14 cellular contexts compared by ENCODE assay signal in genomic region chr5:139386039-139386438, GRCh38. TPM values are rescaled to one million over a fixed set of nuclear protein-coding genes. Genes with fewer than 3 reads are reported as not detected.
DNase-seq lines count a peak whose midpoint lies in the region; ATAC-seq, FAIRE-seq and TF ChIP-seq lines count a peak whose summit lies in the region.
"Had no signal": no experiment of that assay in that cellular context is flagged by ENCODE, and none has a peak within 500 bp of the region (broad histone marks: within the 10 kb centered on the region; RNA-seq: fewer than 3 reads in every experiment).

No MANE protein-coding gene starts in this region.

- H3K36me3 ChIP-seq in BLaER1 treated with 17β-estradiol and CSF1 and Interleukin-3, amounts not matched to agents 10 nM and 100 nM: peaks cover 0 to 11% (median 0%) of the 10 kb centered on the region in 11 experiments; a peak in 5 of 22 replicates
- H3K36me3 ChIP-seq in HEK293 (ENCODE audit: control insufficient read depth in 2 of 2, insufficient read depth in 1 of 2, low read length in 2 of 2) (no peaks in the 10 kb centered on the region), SU-DHL-6 (ENCODE audit: low read length) (no peaks in the 10 kb centered on the region), HepG2 (replicated peaks in 1 of 2; ENCODE audit: control insufficient read depth in 1 of 2, insufficient read depth in 2 of 2, low read length in 2 of 2) (no peaks in the 10 kb centered on the region)
- H3K36me3 ChIP-seq: pancreas had no signal

- CTCF ChIA-PET in HEK293 (lab: Yijun Ruan, JAX) (interaction anchor here (1.6 kb wide), 1 partner anchor 100 kb away, joined by 3 read pairs; no protein-coding TSS in a partner anchor), HepG2 (lab: Yijun Ruan, JAX; ENCODE audit: low intra/inter-chr PET ratio, low total read pairs) (interaction anchor here (1.3 to 1.9 kb wide), 2 partner anchors 16 to 128 kb away, joined by 4 to 6 read pairs; no protein-coding TSS in a partner anchor)

- H3K27me3 ChIP-seq in BLaER1 treated with 17β-estradiol and CSF1 and Interleukin-3, amounts not matched to agents 10 nM and 100 nM: no peaks in the 10 kb centered on the region
- H3K27me3 ChIP-seq in SU-DHL-6 (ENCODE audit: low read length) (no peaks in the 10 kb centered on the region), HepG2 (ENCODE audit: control insufficient read depth in 1 of 2, insufficient read depth in 2 of 2, low read length in 2 of 2) (no peaks in the 10 kb centered on the region; a peak in 1 of 5 replicates)
- H3K27me3 ChIP-seq: hepatocyte, pancreas had no signal

- BruUV-seq in HepG2 (replicated peaks; lab: Mats Ljungman, UMichigan): no TSS peak

- H3K9me3 ChIP-seq in BLaER1 treated with 17β-estradiol and CSF1 and Interleukin-3, amounts not matched to agents 10 nM and 100 nM (replicated peaks in 1 of 11): no peaks in the 10 kb centered on the region
- H3K9me3 ChIP-seq in HEK293 (ENCODE audit: control insufficient read depth, insufficient read depth, low read depth, low read length): no peaks in the 10 kb centered on the region
- no peaks in the 10 kb centered on the region for H3K9me3 ChIP-seq in SU-DHL-6 (ENCODE audit: insufficient read depth, low read length)
- no peaks in the 10 kb centered on the region for H3K9me3 ChIP-seq in HepG2 (ENCODE audit: low read length)
- H3K9me3 ChIP-seq: pancreas had no signal

- POLR2A ChIA-PET in HEK293 (lab: Yijun Ruan, JAX): interaction anchor here (1.1 to 1.6 kb wide), 2 partner anchors 13 to 44 kb away, joined by 3 to 4 read pairs; partner anchors contain the start of gene PAIP2
- POLR2A ChIA-PET in HepG2 (lab: Yijun Ruan, JAX): interaction anchor here (3.0 kb wide), 1 partner anchor 44 kb away, joined by 12 read pairs; the partner anchor contains the start of gene PAIP2

- peaks cover 54% of the 10 kb centered on the region for H3F3A ChIP-seq in SU-DHL-6 (ENCODE audit: insufficient read depth)

- H3K4me1 ChIP-seq in BLaER1 treated with 17β-estradiol and CSF1 and Interleukin-3, amounts not matched to agents 10 nM and 100 nM: peaks cover 83 to 100% (median 95%) of the 10 kb centered on the region in 10 experiments
- H3K4me1 ChIP-seq in HEK293 (ENCODE audit: control insufficient read depth, insufficient read depth, low read length) (no peaks in the 10 kb centered on the region), HepG2 (ENCODE audit: insufficient read depth, low read length) (peaks cover 81% of the 10 kb centered on the region)

- TF ChIP-seq CTCF in HEK293 (tag by site-specific recombination; IDR thresholded peaks at IDR 0.05) (no peak), SU-DHL-6 (IDR thresholded peaks at IDR 0.05; ENCODE audit: insufficient read depth, low read length, poor library complexity, severe bottlenecking) (no peak), HepG2 (CRISPR knock-in tag; IDR thresholded peaks at IDR 0.05) (no peak)

- peaks cover 0 to 11% (median 0%) of the 10 kb centered on the region in 11 experiments; a peak in 3 of 22 replicates for H4K20me1 ChIP-seq in BLaER1 treated with 17β-estradiol and CSF1 and Interleukin-3, amounts not matched to agents 10 nM and 100 nM
- H4K20me1 ChIP-seq in SU-DHL-6 (ENCODE audit: low read depth, low read length): no peaks in the 10 kb centered on the region
- no peaks in the 10 kb centered on the region for H4K20me1 ChIP-seq in HepG2 (ENCODE audit: insufficient read depth, low read length)

- peak overlapping the region in 9 of 11 experiments; percentile 80 to 100 (median 99); a peak in 17 of 22 replicates for H3K27ac ChIP-seq in BLaER1 treated with 17β-estradiol and CSF1 and Interleukin-3, amounts not matched to agents 10 nM and 100 nM
- H3K27ac ChIP-seq in HEK293 (ENCODE audit: extremely low read depth, low read depth, low read length) (no peak overlapping the region), SU-DHL-6 (ENCODE audit: low read depth, low read length) (peak overlapping the region; percentile 50), HepG2 (ENCODE audit: extremely low read length, insufficient read depth, low read length) (no peak overlapping the region)
- H3K27ac ChIP-seq: hepatocyte had no signal

- no peak for DNase-seq in HepG2 (ENCODE audit: low spot score)
- DNase-seq in NCI-H446 (lab: John Stamatoyannopoulos, UW): no peak
- DNase-seq in head of caudate nucleus: no peak
- DNase-seq: activated CD8-positive, alpha-beta memory T cell treated with anti-CD3 and anti-CD28 coated beads, Interleukin-2, amount 50 U/mL, for 48 hours; effector CD8-positive, alpha-beta T cell; NCI-H187 treated with DMSO at 0.1 percent for 48 hours; NK-92 treated with Interleukin-12 subunit alpha and Interleukin-12 subunit beta, amount 100 ng/mL, for 24 hours had no signal

- H3K9me2 ChIP-seq in SU-DHL-6 (replicated peaks; ENCODE audit: insufficient read depth, low read length): no peaks in the 10 kb centered on the region

- in situ Hi-C loops in HepG2 (cut with HindIII; ENCODE audit: extremely low pct_ligation_motif_present, low pct_unique_long_range_greater_than_20kb): no loop called here

- no peak for TF ChIP-seq POLR2A in HepG2 (IDR thresholded peaks at IDR 0.05; ENCODE audit: insufficient read depth in 1 of 2, low read depth in 2 of 2, low read length in 2 of 2)

- H2AFZ ChIP-seq in SU-DHL-6 (ENCODE audit: low read depth, low read length, severe bottlenecking): no peak overlapping the region
- no peak overlapping the region for H2AFZ ChIP-seq in HepG2 (ENCODE audit: low read length)
- H2AFZ ChIP-seq: hepatocyte had no signal

- peak overlapping the region in 7 of 10 experiments; percentile 63 to 81 (median 76); a peak in 13 of 20 replicates for H3K4me3 ChIP-seq in BLaER1 treated with 17β-estradiol and CSF1 and Interleukin-3, amounts not matched to agents 10 nM and 100 nM
- H3K4me3 ChIP-seq in HEK293 (ENCODE audit: low read depth, low read length): no peak overlapping the region
- no peak overlapping the region for H3K4me3 ChIP-seq in SU-DHL-6 (ENCODE audit: insufficient read depth, low read length, poor library complexity, severe bottlenecking)
- no peak overlapping the region for H3K4me3 ChIP-seq in HepG2 (replicated peaks in 1 of 3; ENCODE audit: insufficient read depth in 1 of 3, low read depth in 2 of 3, low read length in 3 of 3)
- H3K4me3 ChIP-seq: hepatocyte had no signal

- peaks cover 12% of the 10 kb centered on the region for H3K79me2 ChIP-seq in SU-DHL-6 (ENCODE audit: insufficient read depth, low read length)
- H3K79me2 ChIP-seq in HepG2 (ENCODE audit: insufficient read depth, low read length): peaks cover 16% of the 10 kb centered on the region
- H3K79me2 ChIP-seq: hepatocyte had no signal

- H3K9ac ChIP-seq in BLaER1 treated with 17β-estradiol and CSF1 and Interleukin-3, amounts not matched to agents 10 nM and 100 nM: peak overlapping the region in 8 of 11 experiments; percentile 91 to 98 (median 96); a peak in 17 of 22 replicates
- H3K9ac ChIP-seq in SU-DHL-6 (ENCODE audit: low read length) (no peak overlapping the region), HepG2 (ENCODE audit: insufficient read depth, low read depth, low read length) (no peak overlapping the region)

- TF ChIP-seq EP300 in HepG2 (IDR thresholded peaks at IDR 0.05; ENCODE audit: low read depth in 2 of 2, low read length in 2 of 2) (no peak), HepG2 (CRISPR knock-in tag; IDR thresholded peaks at IDR 0.05; ENCODE audit: borderline replicate concordance) (no peak)

- intact Hi-C loops in HepG2 (cut with micrococcal nuclease; ENCODE audit: unreplicated experiment): no loop called here
- intact Hi-C loops in head of caudate nucleus (cut with DNase I): no loop called here

- peak overlapping the region; percentile 90 to 99 (median 97) for H3K4me2 ChIP-seq in BLaER1 treated with 17β-estradiol and CSF1 and Interleukin-3, amounts not matched to agents 10 nM and 100 nM
- H3K4me2 ChIP-seq in SU-DHL-6 (ENCODE audit: low read depth, low read length, poor library complexity, severe bottlenecking): no peak overlapping the region
- peak overlapping the region; percentile 92 for H3K4me2 ChIP-seq in HepG2 (ENCODE audit: low read depth, low read length)
- H3K4me2 ChIP-seq: hepatocyte had no signal

- no peak for ATAC-seq in HepG2
- ATAC-seq in HG02623 (IDR thresholded peaks at IDR 0.05; ENCODE audit: unreplicated experiment): no peak
- no peak for ATAC-seq in HG02678 (IDR thresholded peaks at IDR 0.05; ENCODE audit: unreplicated experiment)

- peak; percentile 86 for FAIRE-seq in HepG2 (lab: Jason Lieb, UNC)
- FAIRE-seq: pancreas had no signal

- TF ChIP-seq RAD21 in HepG2 (CRISPR knock-in tag; IDR thresholded peaks at IDR 0.05): no peak

- 13% methylated on average over 4 of the region's 5 CpGs for WGBS in HepG2 (ENCODE audit: low lambda C conversion rate)

RNA-seq across cellular contexts. Expression of gene SLC23A1, which starts 2.9 kb away (rescaled TPM):
- total RNA-seq in HepG2 (2016; rRNA removed; fragmentation: Illumina TruSeq; extraction: Trizol): 3.6 and 6.6 TPM in 2 replicates
- 7.0 and 8.2 TPM in 2 replicates for total RNA-seq in HepG2 (2016; cell fraction: cytosol; rRNA removed; fragmentation: Illumina TruSeq; extraction: Trizol; ENCODE audit: low read depth)
- total RNA-seq in HepG2 (2016; cell fraction: insoluble cytoplasmic fraction; rRNA removed; fragmentation: Illumina TruSeq; extraction: Trizol): 3.7 and 9.0 TPM in 2 replicates
- 4.6 and 5.2 TPM in 2 replicates for total RNA-seq in HepG2 (2016; cell fraction: membrane; rRNA removed; fragmentation: Illumina TruSeq; extraction: Trizol)
- 5.5 and 7.9 TPM in 2 replicates for total RNA-seq in HepG2 (2016; cell fraction: nucleus; rRNA removed; fragmentation: Illumina TruSeq; extraction: Trizol)
- polyA plus RNA-seq in HepG2 (2011; rRNA removed): 6.0 and 7.0 TPM in 2 replicates
- polyA plus RNA-seq in HepG2 (2011; cell fraction: cytosol; rRNA removed): 5.9 and 7.1 TPM in 2 replicates
- polyA plus RNA-seq in HepG2 (2011; cell fraction: nucleus; rRNA removed): 24.2 and 29.4 TPM in 2 replicates
- 6.4 and 9.0 TPM in 2 replicates for polyA plus RNA-seq in HepG2 (2012)
- polyA plus RNA-seq in HepG2 (2016; cell fraction: cytosol; fragmentation: Illumina TruSeq; extraction: Trizol; ENCODE audit: low read depth): 2.3 and 2.4 TPM in 2 replicates
- polyA plus RNA-seq in HepG2 (2016; cell fraction: insoluble cytoplasmic fraction; fragmentation: Illumina TruSeq; extraction: Trizol; ENCODE audit: low read depth): 4.0 and 4.3 TPM in 2 replicates
- polyA plus RNA-seq in HepG2 (2016; cell fraction: membrane; fragmentation: Illumina TruSeq; extraction: Trizol; ENCODE audit: low read depth): 4.3 and 5.1 TPM in 2 replicates
- 13.5 and 13.8 TPM in 2 replicates for polyA plus RNA-seq in HepG2 (2016; cell fraction: nucleus; fragmentation: Illumina TruSeq; extraction: Trizol; ENCODE audit: insufficient read depth, low read depth)
- 30.0 and 58.9 TPM in 2 replicates for polyA minus RNA-seq in HepG2 (2011; rRNA and poly(A)+ RNA removed; ENCODE audit: low replicate concordance)
- polyA minus RNA-seq in HepG2 (2011; cell fraction: cytosol; rRNA and poly(A)+ RNA removed): 3.8 and 7.7 TPM in 2 replicates
- 7.5 and 12.6 TPM in 2 replicates for polyA minus RNA-seq in HepG2 (2011; cell fraction: nucleus; rRNA and poly(A)+ RNA removed)

RNA-seq across cellular contexts. Expression of gene MZB1, which starts 3.7 kb away (rescaled TPM):
- total RNA-seq in HepG2 (2016; rRNA removed; fragmentation: Illumina TruSeq; extraction: Trizol): 0.27 and 0.31 TPM in 2 replicates
- 0.44 TPM in 1 of 2 replicates, not detected in the other for total RNA-seq in HepG2 (2016; cell fraction: cytosol; rRNA removed; fragmentation: Illumina TruSeq; extraction: Trizol; ENCODE audit: low read depth)
- 0.22 TPM in 1 of 2 replicates, not detected in the other for total RNA-seq in HepG2 (2016; cell fraction: insoluble cytoplasmic fraction; rRNA removed; fragmentation: Illumina TruSeq; extraction: Trizol)
- 0.34 TPM in 1 of 2 replicates, not detected in the other for total RNA-seq in HepG2 (2016; cell fraction: membrane; rRNA removed; fragmentation: Illumina TruSeq; extraction: Trizol)
- 0.47 TPM in 1 of 2 replicates, not detected in the other for total RNA-seq in HepG2 (2016; cell fraction: nucleus; rRNA removed; fragmentation: Illumina TruSeq; extraction: Trizol)
- 0.35 and 0.40 TPM in 2 replicates for polyA plus RNA-seq in HepG2 (2011; rRNA removed)
- polyA plus RNA-seq in HepG2 (2011; cell fraction: cytosol; rRNA removed): 0.20 and 0.21 TPM in 2 replicates
- 1.2 and 1.6 TPM in 2 replicates for polyA plus RNA-seq in HepG2 (2011; cell fraction: nucleus; rRNA removed)
- polyA plus RNA-seq in HepG2 (2012): 0.19 and 0.21 TPM in 2 replicates
- not detected in 2 replicates for polyA plus RNA-seq in HepG2 (2016; cell fraction: cytosol; fragmentation: Illumina TruSeq; extraction: Trizol; ENCODE audit: low read depth)
- polyA plus RNA-seq in HepG2 (2016; cell fraction: insoluble cytoplasmic fraction; fragmentation: Illumina TruSeq; extraction: Trizol; ENCODE audit: low read depth): not detected in 2 replicates
- polyA plus RNA-seq in HepG2 (2016; cell fraction: membrane; fragmentation: Illumina TruSeq; extraction: Trizol; ENCODE audit: low read depth): not detected in 2 replicates
- polyA plus RNA-seq in HepG2 (2016; cell fraction: nucleus; fragmentation: Illumina TruSeq; extraction: Trizol; ENCODE audit: insufficient read depth, low read depth): not detected in 2 replicates
- 1.6 and 4.8 TPM in 2 replicates for polyA minus RNA-seq in HepG2 (2011; rRNA and poly(A)+ RNA removed; ENCODE audit: low replicate concordance)
- polyA minus RNA-seq in HepG2 (2011; cell fraction: cytosol; rRNA and poly(A)+ RNA removed): not detected in 2 replicates
- polyA minus RNA-seq in HepG2 (2011; cell fraction: nucleus; rRNA and poly(A)+ RNA removed): 1.0 and 3.2 TPM in 2 replicates
- total RNA-seq: hepatocyte had no signal

RNA-seq across cellular contexts. Expression of gene PROB1, which starts 8.9 kb away (rescaled TPM):
- 0.28 and 0.69 TPM in 2 replicates for total RNA-seq in HepG2 (2016; rRNA removed; fragmentation: Illumina TruSeq; extraction: Trizol)
- total RNA-seq in HepG2 (2016; cell fraction: cytosol; rRNA removed; fragmentation: Illumina TruSeq; extraction: Trizol; ENCODE audit: low read depth): not detected in 2 replicates
- total RNA-seq in HepG2 (2016; cell fraction: insoluble cytoplasmic fraction; rRNA removed; fragmentation: Illumina TruSeq; extraction: Trizol): 0.18 and 0.63 TPM in 2 replicates
- total RNA-seq in HepG2 (2016; cell fraction: membrane; rRNA removed; fragmentation: Illumina TruSeq; extraction: Trizol): 0.09 and 0.10 TPM in 2 replicates
- 0.72 and 0.96 TPM in 2 replicates for total RNA-seq in HepG2 (2016; cell fraction: nucleus; rRNA removed; fragmentation: Illumina TruSeq; extraction: Trizol)
- 1.1 and 1.9 TPM in 2 replicates for polyA plus RNA-seq in HepG2 (2011; rRNA removed)
- polyA plus RNA-seq in HepG2 (2011; cell fraction: cytosol; rRNA removed): 0.81 and 0.99 TPM in 2 replicates
- 10.6 and 11.1 TPM in 2 replicates for polyA plus RNA-seq in HepG2 (2011; cell fraction: nucleus; rRNA removed)
- 1.7 and 2.2 TPM in 2 replicates for polyA plus RNA-seq in HepG2 (2012)
- 0.06 and 0.07 TPM in 2 replicates for polyA plus RNA-seq in HepG2 (2016; cell fraction: cytosol; fragmentation: Illumina TruSeq; extraction: Trizol; ENCODE audit: low read depth)
- polyA plus RNA-seq in HepG2 (2016; cell fraction: insoluble cytoplasmic fraction; fragmentation: Illumina TruSeq; extraction: Trizol; ENCODE audit: low read depth): 0.14 and 0.29 TPM in 2 replicates
- polyA plus RNA-seq in HepG2 (2016; cell fraction: membrane; fragmentation: Illumina TruSeq; extraction: Trizol; ENCODE audit: low read depth): 0.06 and 0.14 TPM in 2 replicates
- 2.1 and 3.0 TPM in 2 replicates for polyA plus RNA-seq in HepG2 (2016; cell fraction: nucleus; fragmentation: Illumina TruSeq; extraction: Trizol; ENCODE audit: insufficient read depth, low read depth)
- 1.1 and 1.6 TPM in 2 replicates for polyA minus RNA-seq in HepG2 (2011; rRNA and poly(A)+ RNA removed; ENCODE audit: low replicate concordance)
- 0.69 and 0.79 TPM in 2 replicates for polyA minus RNA-seq in HepG2 (2011; cell fraction: cytosol; rRNA and poly(A)+ RNA removed)
- polyA minus RNA-seq in HepG2 (2011; cell fraction: nucleus; rRNA and poly(A)+ RNA removed): 2.4 and 2.6 TPM in 2 replicates

RNA-seq across cellular contexts. Expression of gene SPATA24, which starts 17.9 kb away (rescaled TPM):
- 11.1 and 13.0 TPM in 2 replicates for total RNA-seq in HepG2 (2016; rRNA removed; fragmentation: Illumina TruSeq; extraction: Trizol)
- 6.2 and 6.8 TPM in 2 replicates for total RNA-seq in HepG2 (2016; cell fraction: cytosol; rRNA removed; fragmentation: Illumina TruSeq; extraction: Trizol; ENCODE audit: low read depth)
- 10.6 and 12.4 TPM in 2 replicates for total RNA-seq in HepG2 (2016; cell fraction: insoluble cytoplasmic fraction; rRNA removed; fragmentation: Illumina TruSeq; extraction: Trizol)
- total RNA-seq in HepG2 (2016; cell fraction: membrane; rRNA removed; fragmentation: Illumina TruSeq; extraction: Trizol): 7.9 and 8.2 TPM in 2 replicates
- total RNA-seq in HepG2 (2016; cell fraction: nucleus; rRNA removed; fragmentation: Illumina TruSeq; extraction: Trizol): 8.6 and 10.2 TPM in 2 replicates
- 6.0 and 8.5 TPM in 2 replicates for polyA plus RNA-seq in HepG2 (2011; rRNA removed)
- polyA plus RNA-seq in HepG2 (2011; cell fraction: cytosol; rRNA removed): 5.7 and 6.1 TPM in 2 replicates
- polyA plus RNA-seq in HepG2 (2011; cell fraction: nucleus; rRNA removed): 12.2 and 14.9 TPM in 2 replicates
- 14.6 and 18.0 TPM in 2 replicates for polyA plus RNA-seq in HepG2 (2012)
- 6.8 and 7.1 TPM in 2 replicates for polyA plus RNA-seq in HepG2 (2016; cell fraction: cytosol; fragmentation: Illumina TruSeq; extraction: Trizol; ENCODE audit: low read depth)
- 12.2 and 14.9 TPM in 2 replicates for polyA plus RNA-seq in HepG2 (2016; cell fraction: insoluble cytoplasmic fraction; fragmentation: Illumina TruSeq; extraction: Trizol; ENCODE audit: low read depth)
- polyA plus RNA-seq in HepG2 (2016; cell fraction: membrane; fragmentation: Illumina TruSeq; extraction: Trizol; ENCODE audit: low read depth): 5.6 and 5.7 TPM in 2 replicates
- polyA plus RNA-seq in HepG2 (2016; cell fraction: nucleus; fragmentation: Illumina TruSeq; extraction: Trizol; ENCODE audit: insufficient read depth, low read depth): 7.6 and 11.7 TPM in 2 replicates
- 3.8 and 5.0 TPM in 2 replicates for polyA minus RNA-seq in HepG2 (2011; rRNA and poly(A)+ RNA removed; ENCODE audit: low replicate concordance)
- polyA minus RNA-seq in HepG2 (2011; cell fraction: cytosol; rRNA and poly(A)+ RNA removed): 3.3 and 4.6 TPM in 2 replicates
- 10.6 and 14.0 TPM in 2 replicates for polyA minus RNA-seq in HepG2 (2011; cell fraction: nucleus; rRNA and poly(A)+ RNA removed)

RNA-seq across cellular contexts. Expression of gene PAIP2, which starts 44.4 kb away (rescaled TPM):
- 61.5 and 104 TPM in 2 replicates for total RNA-seq in HepG2 (2016; rRNA removed; fragmentation: Illumina TruSeq; extraction: Trizol)
- total RNA-seq in HepG2 (2016; cell fraction: cytosol; rRNA removed; fragmentation: Illumina TruSeq; extraction: Trizol; ENCODE audit: low read depth): 34.4 and 39.3 TPM in 2 replicates
- total RNA-seq in HepG2 (2016; cell fraction: insoluble cytoplasmic fraction; rRNA removed; fragmentation: Illumina TruSeq; extraction: Trizol): 58.9 and 104 TPM in 2 replicates
- total RNA-seq in HepG2 (2016; cell fraction: membrane; rRNA removed; fragmentation: Illumina TruSeq; extraction: Trizol): 63.0 and 66.5 TPM in 2 replicates
- 30.8 and 33.3 TPM in 2 replicates for total RNA-seq in HepG2 (2016; cell fraction: nucleus; rRNA removed; fragmentation: Illumina TruSeq; extraction: Trizol)
- polyA plus RNA-seq in HepG2 (2011; rRNA removed): 56.5 and 76.3 TPM in 2 replicates
- polyA plus RNA-seq in HepG2 (2011; cell fraction: cytosol; rRNA removed): 46.1 and 53.8 TPM in 2 replicates
- polyA plus RNA-seq in HepG2 (2011; cell fraction: nucleus; rRNA removed): 16.8 and 19.7 TPM in 2 replicates
- polyA plus RNA-seq in HepG2 (2012): 110 and 124 TPM in 2 replicates
- 31.7 and 47.4 TPM in 2 replicates for polyA plus RNA-seq in HepG2 (2016; cell fraction: cytosol; fragmentation: Illumina TruSeq; extraction: Trizol; ENCODE audit: low read depth)
- polyA plus RNA-seq in HepG2 (2016; cell fraction: insoluble cytoplasmic fraction; fragmentation: Illumina TruSeq; extraction: Trizol; ENCODE audit: low read depth): 161 and 162 TPM in 2 replicates
- polyA plus RNA-seq in HepG2 (2016; cell fraction: membrane; fragmentation: Illumina TruSeq; extraction: Trizol; ENCODE audit: low read depth): 54.0 and 67.8 TPM in 2 replicates
- polyA plus RNA-seq in HepG2 (2016; cell fraction: nucleus; fragmentation: Illumina TruSeq; extraction: Trizol; ENCODE audit: insufficient read depth, low read depth): 58.6 and 64.1 TPM in 2 replicates
- 22.9 and 27.8 TPM in 2 replicates for polyA minus RNA-seq in HepG2 (2011; rRNA and poly(A)+ RNA removed; ENCODE audit: low replicate concordance)
- polyA minus RNA-seq in HepG2 (2011; cell fraction: cytosol; rRNA and poly(A)+ RNA removed): 62.0 TPM in 2 replicates
- 41.5 and 41.8 TPM in 2 replicates for polyA minus RNA-seq in HepG2 (2011; cell fraction: nucleus; rRNA and poly(A)+ RNA removed)

Comparison
In these comparisons a context has a peak if more than half of its experiments do, and no peak if none do; other contexts are left out.
1. H3K27ac ChIP-seq: peak in BLaER1 treated with 17β-estradiol and CSF1 and Interleukin-3, amounts not matched to agents 10 nM and 100 nM (9 of 11) and SU-DHL-6 (single experiment); none in HEK293 (single experiment) and HepG2 (single experiment).
2. H3K4me3 ChIP-seq: peak in BLaER1 treated with 17β-estradiol and CSF1 and Interleukin-3, amounts not matched to agents 10 nM and 100 nM (7 of 10); none in HEK293 (single experiment), SU-DHL-6 (single experiment) and HepG2 (0 of 3).
3. H3K9ac ChIP-seq: peak in BLaER1 treated with 17β-estradiol and CSF1 and Interleukin-3, amounts not matched to agents 10 nM and 100 nM (8 of 11); none in SU-DHL-6 (single experiment) and HepG2 (single experiment).